24 cellular contexts compared by ENCODE assay signal in the genomic region with DNA sequence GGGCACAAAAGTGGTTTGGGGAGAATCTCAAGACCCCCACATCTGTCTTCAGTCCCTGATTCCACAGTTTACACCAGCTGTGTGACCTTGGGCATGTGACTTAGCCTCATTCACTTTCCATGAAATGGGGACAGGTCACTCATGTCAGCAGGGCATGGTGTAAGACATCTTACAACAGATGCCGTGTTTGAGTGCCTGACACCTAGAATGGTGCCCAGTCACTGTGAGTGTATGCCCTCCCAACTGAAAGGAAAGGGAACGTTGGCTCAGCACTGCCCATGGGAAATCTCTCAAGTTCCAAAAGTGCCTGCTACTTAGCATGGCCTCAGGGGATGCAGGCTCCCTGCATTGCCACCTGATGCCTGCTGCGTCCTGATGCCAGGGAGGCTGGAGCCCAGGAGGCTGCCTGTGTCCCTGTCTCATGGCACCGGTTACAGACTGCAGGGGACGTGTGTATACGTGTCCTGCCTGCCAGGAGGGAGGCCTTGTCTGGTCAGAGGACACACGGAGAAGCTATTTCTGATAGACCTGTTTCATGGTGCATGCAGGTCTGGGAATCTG. TPM values are rescaled to one million over a fixed set of nuclear protein-coding genes. Genes with fewer than 3 reads are reported as not detected.
A peak's percentile ranks its signal among the peaks of the same experiment; 100 is the strongest.
DNase-seq lines count a peak whose midpoint lies in the region; ATAC-seq, FAIRE-seq and TF ChIP-seq lines count a peak whose summit lies in the region.
"Had no signal": no experiment of that assay in that cellular context is flagged by ENCODE, and none has a peak within 500 bp of the region (broad histone marks: within the 10 kb centered on the region; RNA-seq: fewer than 3 reads in every experiment).

No MANE protein-coding gene starts in this region.

- H3K9me3 Mint-ChIP-seq in H9, result no peaks in the 10 kb centered on the region

- DNase-seq in right cardiac atrium (no peak), Right ventricle myocardium superior (no peak), H9 (no peak), epidermal melanocyte (ENCODE audit: insufficient read length, low spot score) (peak; percentile 4), foreskin keratinocyte (no peak), DMS153 (lab: John Stamatoyannopoulos, UW) (no peak), small intestine (no peak)
- no peak for DNase-seq in stimulated activated naive CD8-positive, alpha-beta T cell treated with anti-CD3 and anti-CD28 coated beads, Interleukin-15, Interleukin-2, amounts not matched to agents 100 U/mL and 50 U/mL, for 24 hours
- DNase-seq: activated CD4-positive, alpha-beta T cell treated with anti-CD3 and anti-CD28 coated beads, Interleukin-2, amount 50 U/mL, for 4 hours; activated T-cell treated with anti-CD3 and anti-CD28 coated beads, Interleukin-2, amount 50 U/mL, for 1 hour; cerebellar nuclear complex; erythroblast; foreskin fibroblast; KG1; mesenchymal stem cell; NCI-H1436; NCI-H446; occipital lobe; stimulated activated CD4-positive, alpha-beta T cell treated with anti-CD3 and anti-CD28 coated beads, Interleukin-2, amount 100 ng/mL, for 48 hours; stimulated activated naive CD4-positive, alpha-beta T cell treated with Interleukin-2 at 50 U/mL for 16 hours; T-helper 9 cell had no signal

- H2BK15ac ChIP-seq in H9 (ENCODE audit: low read depth, low read length), result no peak overlapping the region

- no peaks in the 10 kb centered on the region for H3K27me3 Mint-ChIP-seq in H9 (ENCODE audit: low read depth)

- no peaks in the 10 kb centered on the region for H3K79me1 ChIP-seq in H9 (ENCODE audit: insufficient read depth, low read depth, low read length, poor library complexity, severe bottlenecking)

- no peak for FAIRE-seq in small intestine (lab: Jason Lieb, UNC)

- H3K9me3 ChIP-seq in right cardiac atrium (ENCODE audit: control insufficient read depth, low read length) (no peaks in the 10 kb centered on the region), H9 (ENCODE audit: control insufficient read depth, low read depth, low read length) (no peaks in the 10 kb centered on the region), small intestine (ENCODE audit: control insufficient read depth, low read depth) (no peaks in the 10 kb centered on the region)

- H2AFZ ChIP-seq in H9 (ENCODE audit: low read length), result no peak overlapping the region
- H2AFZ ChIP-seq: GM23248 had no signal

- no peak overlapping the region for H3K4me3 Mint-ChIP-seq in H9

- no peak overlapping the region for H3K23ac ChIP-seq in H9 (ENCODE audit: insufficient read length, low read depth, low read length)

- intact Hi-C loops in right cardiac atrium (cut with DNase I), result no loop called here
- intact Hi-C loops in Right ventricle myocardium superior (cut with DNase I), result no loop called here

- no peak overlapping the region for H3K4ac ChIP-seq in H9 (ENCODE audit: low read depth, low read length)

- no peaks in the 10 kb centered on the region for H3K4me1 Mint-ChIP-seq in H9

- no peak overlapping the region for H3K27ac ChIP-seq in right cardiac atrium (ENCODE audit: low read length)
- H3K27ac ChIP-seq in H9 (ENCODE audit: insufficient read length, low read depth, low read length), result no peak overlapping the region
- no peak overlapping the region for H3K27ac ChIP-seq in foreskin keratinocyte
- no peak overlapping the region for H3K27ac ChIP-seq in small intestine (ENCODE audit: low read depth in 1 of 2, low read length in 1 of 2)
- H3K27ac ChIP-seq: GM23248 had no signal

- no peak overlapping the region for H3K9ac ChIP-seq in H9 (ENCODE audit: extremely low read depth, insufficient read length, low read length)
- H3K9ac ChIP-seq: GM23248 had no signal

- peaks cover 13 to 14% of the 10 kb centered on the region in 2 donors for H3K36me3 ChIP-seq in small intestine (ENCODE audit: control insufficient read depth in 2 of 2, insufficient read depth in 2 of 2, low read length in 2 of 2)

- no peaks in the 10 kb centered on the region for H3K23me2 ChIP-seq in H9 (ENCODE audit: insufficient read length, low read depth, low read length, poor library complexity, severe bottlenecking)

- no peak overlapping the region for H2BK5ac ChIP-seq in H9 (ENCODE audit: insufficient read length, low read length)

- TF ChIP-seq CTCF in H9 (conservative IDR thresholded peaks at IDR 0.05) (no peak), foreskin keratinocyte (conservative IDR thresholded peaks at IDR 0.05) (no peak)

- no peak overlapping the region for H4K91ac ChIP-seq in H9 (ENCODE audit: insufficient read length, low read depth, low read length)

- H3K14ac ChIP-seq in H9 (ENCODE audit: insufficient read depth, low read length), result no peak overlapping the region

- no peak overlapping the region for H3K4me3 ChIP-seq in right cardiac atrium (ENCODE audit: low read length)
- no peak overlapping the region for H3K4me3 ChIP-seq in small intestine (ENCODE audit: low read depth in 1 of 2, low read length in 2 of 2)
- H3K4me3 ChIP-seq: GM23248, smooth muscle cell had no signal

- no peak overlapping the region for H3T11ph ChIP-seq in H9 (ENCODE audit: low read length)

- no peak overlapping the region for H2BK120ac ChIP-seq in H9 (ENCODE audit: low read depth, low read length, poor library complexity, severe bottlenecking)

- peaks cover 1% of the 10 kb centered on the region for H3K79me2 ChIP-seq in H9 (ENCODE audit: insufficient read depth, low read length)

- peak overlapping the region in 2 of 3 experiments; percentile 65 to 93; a peak in 3 of 7 replicates for H3K27ac Mint-ChIP-seq in H9

- no peak overlapping the region for H2BK12ac ChIP-seq in H9 (ENCODE audit: insufficient read length, low read depth, low read length)

- no peak overlapping the region for H2BK20ac ChIP-seq in H9 (ENCODE audit: low read depth, low read length, poor library complexity, severe bottlenecking)

- ATAC-seq in right cardiac atrium (peak; percentile 12 to 24), Right ventricle myocardium superior (ENCODE audit: poor library complexity) (no peak), foreskin keratinocyte (no peak)
- peak; percentile 10 for ATAC-seq in stimulated activated naive CD8-positive, alpha-beta T cell treated with anti-CD3 and anti-CD28 coated beads, Interleukin-15, Interleukin-2, amounts not matched to agents 100 U/mL and 50 U/mL, for 24 hours
- ATAC-seq: Right ventricle myocardium inferior had no signal

- no peak overlapping the region for H4K5ac ChIP-seq in H9 (ENCODE audit: insufficient read length, low read depth, low read length)

- WGBS in right cardiac atrium, result 85% methylated on average over 7 of the region's 7 CpGs
- no CpG with 5 or more reads among the region's 7 CpGs for WGBS in H9 (ENCODE audit: extremely low coverage, insufficient read length, low lambda C conversion rate)
- WGBS in small intestine, 3 donors, result 93 to 94% (median 93%) methylated on average over 7 of the region's 7 CpGs

- peaks cover 48 to 84% (median 69%) of the 10 kb centered on the region in 3 experiments for H3K36me3 Mint-ChIP-seq in H9 (ENCODE audit: insufficient read depth in 1 of 3, low read depth in 3 of 3)

- no peak overlapping the region for H3K18ac ChIP-seq in H9 (ENCODE audit: insufficient read length, low read depth, low read length)

- no peak overlapping the region for H4K8ac ChIP-seq in H9 (replicated peaks; ENCODE audit: insufficient read length, low read depth, low read length)

- H2AK5ac ChIP-seq in H9 (ENCODE audit: insufficient read length, low read length), result no peak overlapping the region

- H3K56ac ChIP-seq in H9 (ENCODE audit: insufficient read length, low read depth, low read length), result no peak overlapping the region

- no peaks in the 10 kb centered on the region for H4K20me1 ChIP-seq in H9 (ENCODE audit: control insufficient read depth, insufficient read depth, insufficient read length)

- H3K4me1 ChIP-seq in right cardiac atrium (ENCODE audit: control insufficient read depth, insufficient read depth, low read length) (no peaks in the 10 kb centered on the region), H9 (ENCODE audit: insufficient read depth, low read length) (no peaks in the 10 kb centered on the region), foreskin keratinocyte (no peaks in the 10 kb centered on the region), small intestine (ENCODE audit: control insufficient read depth in 2 of 2, insufficient read depth in 1 of 2, low read depth in 1 of 2, low read length in 1 of 2) (no peaks in the 10 kb centered on the region)

- no peak overlapping the region for H3K4me2 ChIP-seq in H9 (ENCODE audit: insufficient read depth, insufficient read length, low read length)
- H3K4me2 ChIP-seq: smooth muscle cell had no signal

- no peaks in the 10 kb centered on the region for H3K27me3 ChIP-seq in right cardiac atrium (ENCODE audit: control insufficient read depth, insufficient read depth)
- no peaks in the 10 kb centered on the region for H3K27me3 ChIP-seq in H9 (ENCODE audit: insufficient read depth, low read length)
- H3K27me3 ChIP-seq in foreskin keratinocyte, result no peaks in the 10 kb centered on the region
- no peaks in the 10 kb centered on the region for H3K27me3 ChIP-seq in small intestine (ENCODE audit: control insufficient read depth in 2 of 2, insufficient read depth in 2 of 2, low read length in 2 of 2)

RNA-seq across cellular contexts. Expression of a gene that starts 32.2 kb away (rescaled TPM):
- total RNA-seq in right cardiac atrium (10 to 100 TPM; 28.2 to 35.7 (median 32.1) TPM), Right ventricle myocardium superior (22.3 TPM), H9 (2021) (88.5 and 92.0 TPM in 2 replicates), foreskin keratinocyte (45.0 and 45.7 TPM in 2 replicates)
- polyA plus RNA-seq in right cardiac atrium (16.3 TPM), foreskin keratinocyte (26.0 and 30.1 TPM in 2 replicates), small intestine (10 to 100 TPM; 18.6 to 26.8 (median 26.7) TPM)

RNA-seq across cellular contexts. Expression of a gene that starts 35.3 kb away (rescaled TPM):
- 10 to 100 TPM; 16.9 to 19.2 (median 17.8) TPM for total RNA-seq in right cardiac atrium
- polyA plus RNA-seq in right cardiac atrium, result 9.7 TPM
- 14.5 TPM for total RNA-seq in Right ventricle myocardium superior
- 35.9 and 36.9 TPM in 2 replicates for total RNA-seq in H9 (2021)
- 13.4 and 13.5 TPM in 2 replicates for total RNA-seq in foreskin keratinocyte
- polyA plus RNA-seq in foreskin keratinocyte, result 4.9 and 5.6 TPM in 2 replicates
- polyA plus RNA-seq in small intestine, result 10 to 100 TPM in 2 of 3 donors, 1 to 10 TPM in 1; 10.0 to 13.6 (median 12.1) TPM

Comparison
In these comparisons a context has a peak if more than half of its experiments do, and no peak if none do; other contexts are left out.
1. ATAC-seq: peak in right cardiac atrium (2 of 2) and stimulated activated naive CD8-positive, alpha-beta T cell treated with anti-CD3 and anti-CD28 coated beads, Interleukin-15, Interleukin-2, amounts not matched to agents 100 U/mL and 50 U/mL, for 24 hours (single experiment); none in Right ventricle myocardium superior (single experiment) and foreskin keratinocyte (single experiment).